Comparison of ENCODE assay signal across 12 cellular contexts in the genomic region with DNA sequence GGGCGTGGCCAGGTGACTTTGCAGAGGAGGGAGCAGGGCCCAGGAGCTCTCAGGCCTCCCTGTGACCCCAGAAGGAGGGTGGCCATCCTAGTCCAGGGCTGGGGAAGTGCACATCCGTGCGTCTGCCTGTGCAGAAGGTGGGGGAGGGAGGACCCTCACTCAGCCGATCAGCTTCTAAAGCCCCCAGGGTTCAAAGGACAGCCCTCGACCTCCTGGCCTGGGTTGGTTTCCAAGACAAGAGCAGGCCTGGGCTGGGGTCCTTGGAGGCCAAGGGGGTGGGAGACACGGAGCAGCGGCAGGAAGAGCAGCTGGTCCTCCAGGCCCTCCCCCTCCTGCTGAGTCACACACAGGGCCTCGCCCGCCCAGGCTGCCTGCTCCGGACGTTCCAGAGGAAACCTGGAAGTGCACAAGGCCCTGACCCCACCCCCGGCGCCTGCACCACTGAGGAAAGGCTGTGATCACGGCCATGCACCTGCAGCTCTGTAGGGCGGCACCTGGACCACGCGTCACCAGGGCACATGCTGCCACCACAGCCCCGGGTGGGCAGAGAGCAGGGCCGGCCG.
DNase-seq lines count a peak whose midpoint lies in the region; ATAC-seq and TF ChIP-seq lines count a peak whose summit lies in the region.
"Had no signal": no experiment of that assay in that cellular context is flagged by ENCODE, and none has a peak within 500 bp of the region (broad histone marks: within the 10 kb centered on the region; RNA-seq: fewer than 3 reads in every experiment).

No MANE protein-coding gene starts in this region.

- H3K9me3 ChIP-seq in left ventricle myocardium inferior (replicated peaks) = no peaks in the 10 kb centered on the region

- no peaks in the 10 kb centered on the region for H3K36me3 ChIP-seq in H7 (replicated peaks; ENCODE audit: control insufficient read depth, insufficient read depth, low read length)
- no peaks in the 10 kb centered on the region for H3K36me3 ChIP-seq in left ventricle myocardium inferior

- TF ChIP-seq CTCF in left ventricle myocardium inferior (IDR thresholded peaks at IDR 0.05; ENCODE audit: borderline replicate concordance) = no peak

- H3K4me1 Mint-ChIP-seq in stimulated activated effector memory CD8-positive, alpha-beta T cell treated with anti-CD3 and anti-CD28 coated beads, Interleukin-12 subunit alpha, Interleukin-12 subunit beta, amount 100 ng/mL, for 72 hours = no peaks in the 10 kb centered on the region
- no peaks in the 10 kb centered on the region for H3K4me1 Mint-ChIP-seq in activated T-helper 17 cell treated with anti-CD3 and anti-CD28 coated beads, Interleukin-2, amount 50 U/mL, for 72 hours

- H3K27me3 ChIP-seq in H7 (ENCODE audit: control insufficient read depth, insufficient read depth, low read length) (no peaks in the 10 kb centered on the region), left ventricle myocardium inferior (ENCODE audit: low read depth) (peaks cover 38% of the 10 kb centered on the region)

- H3K27me3 Mint-ChIP-seq in activated T-helper 17 cell treated with anti-CD3 and anti-CD28 coated beads, Interleukin-2, amount 50 U/mL, for 72 hours = peaks cover 19% of the 10 kb centered on the region

- no peak overlapping the region for H3K4me3 ChIP-seq in H7 (ENCODE audit: insufficient read depth, low read depth, low read length)
- H3K4me3 ChIP-seq in left ventricle myocardium inferior = peak overlapping the region; percentile 27

- intact Hi-C loops in left ventricle myocardium inferior (cut with micrococcal nuclease) = no loop called here

- ATAC-seq in GM18861 (IDR thresholded peaks at IDR 0.05; ENCODE audit: unreplicated experiment) = no peak
- no peak for ATAC-seq in stimulated activated effector memory CD8-positive, alpha-beta T cell treated with anti-CD3 and anti-CD28 coated beads, Interleukin-12 subunit alpha, Interleukin-12 subunit beta, amount 100 ng/mL, for 72 hours
- ATAC-seq in activated T-helper 17 cell treated with anti-CD3 and anti-CD28 coated beads, Interleukin-2, amount 50 U/mL, for 72 hours (replicated peaks) = no peak

- H3K27ac ChIP-seq in left ventricle myocardium inferior (replicated peaks) = no peak overlapping the region

- no peaks in the 10 kb centered on the region for H3K36me3 Mint-ChIP-seq in stimulated activated effector memory CD8-positive, alpha-beta T cell treated with anti-CD3 and anti-CD28 coated beads, Interleukin-12 subunit alpha, Interleukin-12 subunit beta, amount 100 ng/mL, for 72 hours
- no peaks in the 10 kb centered on the region for H3K36me3 Mint-ChIP-seq in activated T-helper 17 cell treated with anti-CD3 and anti-CD28 coated beads, Interleukin-2, amount 50 U/mL, for 72 hours (ENCODE audit: low read depth)

- peak; percentile 77 for DNase-seq in H7
- peak; percentile 91 for DNase-seq in SW480 (ENCODE audit: low spot score)
- peak; percentile 42 for DNase-seq in left ventricle myocardium inferior
- peak; percentile 47 for DNase-seq in retina
- no peak for DNase-seq in stimulated activated effector memory CD8-positive, alpha-beta T cell treated with anti-CD3 and anti-CD28 coated beads, Interleukin-12 subunit alpha, Interleukin-12 subunit beta, amount 100 ng/mL, for 72 hours (ENCODE audit: low spot score in 2 of 2)
- no peak for DNase-seq in globus pallidus (ENCODE audit: low spot score)
- DNase-seq: activated effector memory CD4-positive, alpha-beta T cell treated with Interleukin-2 at 50 U/mL for 16 hours; NCI-H2081 treated with DMSO at 0.1 percent for 48 hours; stimulated activated CD4-positive, alpha-beta T cell treated with anti-CD3 and anti-CD28 coated beads, Interleukin-2, amount 100 ng/mL, for 48 hours had no signal

- peaks cover 25% of the 10 kb centered on the region for H3K4me1 ChIP-seq in left ventricle myocardium inferior

- H3K9me3 Mint-ChIP-seq in stimulated activated effector memory CD8-positive, alpha-beta T cell treated with anti-CD3 and anti-CD28 coated beads, Interleukin-12 subunit alpha, Interleukin-12 subunit beta, amount 100 ng/mL, for 72 hours = peaks cover 7% of the 10 kb centered on the region
- H3K9me3 Mint-ChIP-seq in activated T-helper 17 cell treated with anti-CD3 and anti-CD28 coated beads, Interleukin-2, amount 50 U/mL, for 72 hours = peaks cover 8% of the 10 kb centered on the region

- H3K4me3 Mint-ChIP-seq in stimulated activated effector memory CD8-positive, alpha-beta T cell treated with anti-CD3 and anti-CD28 coated beads, Interleukin-12 subunit alpha, Interleukin-12 subunit beta, amount 100 ng/mL, for 72 hours = no peak overlapping the region
- H3K4me3 Mint-ChIP-seq in activated T-helper 17 cell treated with anti-CD3 and anti-CD28 coated beads, Interleukin-2, amount 50 U/mL, for 72 hours = no peak overlapping the region
- H3K4me3 Mint-ChIP-seq: T-helper 1 cell treated with Interleukin-12 subunit alpha and Interleukin-12 subunit beta and Interleukin-4 antibody, amounts not matched to agents 30 μg/mL and 1 μg/mL, for 36 hours had no signal

- no peak overlapping the region for H3K27ac Mint-ChIP-seq in stimulated activated effector memory CD8-positive, alpha-beta T cell treated with anti-CD3 and anti-CD28 coated beads, Interleukin-12 subunit alpha, Interleukin-12 subunit beta, amount 100 ng/mL, for 72 hours
- no peak overlapping the region for H3K27ac Mint-ChIP-seq in activated T-helper 17 cell treated with anti-CD3 and anti-CD28 coated beads, Interleukin-2, amount 50 U/mL, for 72 hours
- H3K27ac Mint-ChIP-seq: T-helper 1 cell treated with Interleukin-12 subunit alpha and Interleukin-12 subunit beta and Interleukin-4 antibody, amounts not matched to agents 30 μg/mL and 1 μg/mL, for 36 hours had no signal

Comparison
In these comparisons a context has a peak if more than half of its experiments do, and no peak if none do; other contexts are left out.
1. DNase-seq: peak in H7 (single experiment), SW480 (single experiment), left ventricle myocardium inferior (single experiment) and retina (single experiment); none in stimulated activated effector memory CD8-positive, alpha-beta T cell treated with anti-CD3 and anti-CD28 coated beads, Interleukin-12 subunit alpha, Interleukin-12 subunit beta, amount 100 ng/mL, for 72 hours (0 of 2) and globus pallidus (single experiment).